1 cellular context compared by ENCODE assay signal in genomic region chr2:86097114-86097896, GRCh38.
TF ChIP-seq lines count a peak whose summit lies in the region.

No MANE protein-coding gene starts in this region.

TF ChIP-seq in K562, 482 proteins besides CTCF, POLR2A, EP300 and RAD21:
- TF ChIP-seq ARHGAP35 (IDR thresholded peaks at IDR 0.05; ENCODE audit: partially characterized antibody) (no peak), ZNF696 (CRISPR knock-in tag; conservative IDR thresholded peaks at IDR 0.05) (no peak), RBM25 (IDR thresholded peaks at IDR 0.05; ENCODE audit: low read depth, low read length, severe bottlenecking) (peak; percentile 91), NFIC (IDR thresholded peaks at IDR 0.05) (no peak)
TF ChIP-seq in K562: peak in this region for 1.
